In genomic region chr17:31907342-31907975, GRCh38 we compare ENCODE assay signal across 10 cellular contexts. TPM values are rescaled to one million over a fixed set of nuclear protein-coding genes. Genes with fewer than 3 reads are reported as not detected.
DNase-seq lines count a peak whose midpoint lies in the region; ATAC-seq and TF ChIP-seq lines count a peak whose summit lies in the region.
"Had no signal": no experiment of that assay in that cellular context is flagged by ENCODE, and none has a peak within 500 bp of the region (broad histone marks: within the 10 kb centered on the region; RNA-seq: fewer than 3 reads in every experiment).

No MANE protein-coding gene starts in this region.

- H3K27ac ChIP-seq in adrenal gland, result no peak overlapping the region
- H3K27ac ChIP-seq in left lung, result no peak overlapping the region
- H3K27ac ChIP-seq: gastroesophageal sphincter had no signal

- no peak for ATAC-seq in left lung
- ATAC-seq: gastroesophageal sphincter had no signal

- WGBS in adrenal gland, 4 donors, result 3 to 7% (median 5%) methylated on average over 7 of the region's 7 CpGs

- peaks cover 0 to 10% of the 10 kb centered on the region in 2 donors for H3K4me1 ChIP-seq in adrenal gland (replicated peaks in 1 of 2)
- H3K4me1 ChIP-seq in left lung, result peaks cover 0 to 5% of the 10 kb centered on the region in 2 donors

- H3K27me3 ChIP-seq in adrenal gland, result no peaks in the 10 kb centered on the region
- peaks cover 0 to 4% of the 10 kb centered on the region in 2 donors for H3K27me3 ChIP-seq in left lung
- H3K27me3 ChIP-seq: gastroesophageal sphincter had no signal

- no peaks in the 10 kb centered on the region for H3K36me3 ChIP-seq in adrenal gland (replicated peaks in 1 of 2)
- H3K36me3 ChIP-seq in left lung, result no peaks in the 10 kb centered on the region
- H3K36me3 ChIP-seq: gastroesophageal sphincter had no signal

- TF ChIP-seq POLR2A in adrenal gland (IDR thresholded peaks at IDR 0.05), result no peak

- DNase-seq in AG08395 (ENCODE audit: low spot score) (peak; percentile 22), HCEC 1CT (peak; percentile 1), adrenal gland (peak; percentile 65 to 85 (median 80)), left kidney (ENCODE audit: low read depth, low spot score) (peak; percentile 26), RKO (ENCODE audit: low spot score) (no peak), iPS-NIHi11 (ENCODE audit: low spot score) (no peak), HK-2 (ENCODE audit: unreplicated experiment) (no peak), left lung (no peak)
- DNase-seq: NCI-H1436 had no signal

- H3K9me3 ChIP-seq in adrenal gland (replicated peaks in 1 of 3) (no peaks in the 10 kb centered on the region), left lung (no peaks in the 10 kb centered on the region)
- H3K9me3 ChIP-seq: gastroesophageal sphincter had no signal

- H3K4me3 ChIP-seq in adrenal gland (no peak overlapping the region), left lung (no peak overlapping the region)
- H3K4me3 ChIP-seq: gastroesophageal sphincter had no signal

- TF ChIP-seq CTCF in adrenal gland (IDR thresholded peaks at IDR 0.05) (no peak), left lung (IDR thresholded peaks at IDR 0.05) (no peak)

- intact Hi-C loops in adrenal gland (cut with DNase I) (no loop called here), left lung (cut with DNase I) (no loop called here)

RNA-seq across cellular contexts. Expression of gene UTP6, which starts 6.0 kb away (rescaled TPM):
- total RNA-seq in adrenal gland (10 to 100 TPM in 7 of 8 donors, 1 to 10 TPM in 1; 7.0 to 68.1 (median 34.6) TPM), left lung (10 to 100 TPM; 45.3 to 61.7 TPM)
- 10 to 100 TPM; 32.9 to 93.9 (median 72.9) TPM for polyA plus RNA-seq in adrenal gland

RNA-seq across cellular contexts. Expression of gene SUZ12, which starts 29.3 kb away (rescaled TPM):
- total RNA-seq in adrenal gland (10 to 100 TPM; 10.3 to 24.1 (median 19.8) TPM), left lung (10 to 100 TPM; 26.0 to 27.9 TPM)
- polyA plus RNA-seq in adrenal gland, result 10 to 100 TPM in 2 of 3 donors, 1 to 10 TPM in 1; 8.7 to 27.1 (median 15.8) TPM

RNA-seq across cellular contexts. Expression of gene COPRS, which starts 48.4 kb away (rescaled TPM):
- total RNA-seq in adrenal gland, result 100 to 1,000 TPM in 1 of 8 donors, 10 to 100 TPM in 7; 40.4 to 126 (median 57.8) TPM
- 10 to 100 TPM; 31.0 to 54.1 (median 41.8) TPM for polyA plus RNA-seq in adrenal gland
- 10 to 100 TPM; 32.8 to 35.4 TPM for total RNA-seq in left lung

Comparison
In these comparisons a context has a peak if more than half of its experiments do, and no peak if none do; other contexts are left out.
1. DNase-seq: peak in AG08395 (single experiment), HCEC 1CT (single experiment), adrenal gland (7 of 7) and left kidney (single experiment); none in RKO (single experiment), iPS-NIHi11 (single experiment), HK-2 (single experiment) and left lung (0 of 2).